ENCODE assay signal across 7 cellular contexts in genomic region chr6:109373762-109374161, GRCh38.
DNase-seq lines count a peak whose midpoint lies in the region; ATAC-seq lines count a peak whose summit lies in the region.

No MANE protein-coding gene starts in this region.

- intact Hi-C loops in head of caudate nucleus (cut with DNase I): no loop called here

- ATAC-seq in HG02840 (IDR thresholded peaks at IDR 0.05; ENCODE audit: low FRiP score, unreplicated experiment): peak; percentile 91

- DNase-seq in GM19238 (ENCODE audit: insufficient read length, low spot score) (peak; percentile 23), head of caudate nucleus (no peak), cortex of kidney (lab: John Stamatoyannopoulos, UW) (no peak), HPDE6-E6E7 (ENCODE audit: extremely low spot score) (no peak)
- peak; percentile 49 to 59 for DNase-seq in activated CD4-positive, alpha-beta T cell treated with anti-CD3 and anti-CD28 coated beads, Interleukin-2, amount 50 U/mL, for 48 hours
- peak; percentile 77 for DNase-seq in stimulated activated CD4-positive, alpha-beta T cell treated with anti-CD3 and anti-CD28 coated beads, Interleukin-1b, Interleukin-23, amount 100 ng/mL, for 48 hours

Comparison
In these comparisons a context has a peak if more than half of its experiments do, and no peak if none do; other contexts are left out.
1. DNase-seq: peak in GM19238 (single experiment), activated CD4-positive, alpha-beta T cell treated with anti-CD3 and anti-CD28 coated beads, Interleukin-2, amount 50 U/mL, for 48 hours (2 of 2) and stimulated activated CD4-positive, alpha-beta T cell treated with anti-CD3 and anti-CD28 coated beads, Interleukin-1b, Interleukin-23, amount 100 ng/mL, for 48 hours (single experiment); none in head of caudate nucleus (0 of 42), cortex of kidney (single experiment) and HPDE6-E6E7 (single experiment).